10 cellular contexts compared by ENCODE assay signal in the genomic region with DNA sequence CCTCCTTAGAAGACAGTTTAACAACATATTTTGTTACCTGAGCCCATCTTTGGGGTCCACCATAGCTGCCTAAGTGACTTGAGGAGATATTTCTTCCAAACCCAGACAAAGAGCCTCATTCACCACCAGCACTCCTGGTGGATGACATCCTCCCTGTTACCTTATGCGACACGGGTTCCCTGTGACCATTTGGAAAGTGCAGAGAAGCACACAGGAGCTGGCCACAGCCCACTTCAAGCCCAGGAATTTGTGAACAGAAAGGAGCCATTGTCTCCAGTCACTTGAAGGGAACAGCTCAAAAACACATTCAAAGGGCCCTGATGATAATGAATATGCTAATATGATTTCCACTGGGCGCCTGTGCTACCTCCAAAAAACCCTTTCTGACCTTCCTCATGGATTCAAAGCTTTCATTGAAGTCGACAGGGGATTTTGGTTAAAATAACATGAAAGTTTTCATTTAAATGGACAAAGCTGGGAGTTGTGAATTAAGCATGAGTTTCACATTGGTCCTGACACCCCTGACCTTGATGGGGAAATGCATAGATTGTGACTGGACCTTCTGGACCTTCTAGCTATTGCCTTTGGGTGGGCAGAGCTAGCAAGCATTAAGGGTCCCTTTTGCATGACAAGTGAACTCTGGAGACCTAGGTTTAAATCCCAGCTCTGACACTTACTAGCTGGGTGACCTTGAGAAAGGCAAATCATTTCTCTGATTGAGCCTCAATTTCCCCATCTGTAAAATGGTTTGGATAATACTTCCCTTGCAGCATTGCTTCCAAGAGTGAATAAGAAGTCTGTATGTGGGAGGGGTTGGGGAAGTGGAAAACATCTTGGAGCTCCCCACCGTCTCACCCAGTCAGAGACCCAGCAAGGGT.
A peak's percentile ranks its signal among the peaks of the same experiment; 100 is the strongest.
DNase-seq lines count a peak whose midpoint lies in the region; ATAC-seq and TF ChIP-seq lines count a peak whose summit lies in the region.
"Had no signal": no experiment of that assay in that cellular context is flagged by ENCODE, and none has a peak within 500 bp of the region (broad histone marks: within the 10 kb centered on the region; RNA-seq: fewer than 3 reads in every experiment).

No MANE protein-coding gene starts in this region.

- H3K4me2 ChIP-seq in skeletal muscle satellite cell (ENCODE audit: low read length): no peak overlapping the region

- H3K27me3 ChIP-seq in ascending aorta (no peaks in the 10 kb centered on the region), layer of hippocampus (ENCODE audit: control insufficient read depth, insufficient read depth, low read length) (no peaks in the 10 kb centered on the region), skeletal muscle satellite cell (ENCODE audit: control insufficient read depth, insufficient read depth, low read length) (no peaks in the 10 kb centered on the region)

- H3K9ac ChIP-seq in skeletal muscle satellite cell (ENCODE audit: low read depth, low read length): peak overlapping the region; percentile 82

- in situ Hi-C loops in ACHN (cut with HindIII; ENCODE audit: low pct_ligation_motif_present, low pct_unique_long_range_greater_than_20kb, low sequenced_read_pairs): no loop called here

- H3K27ac ChIP-seq in ascending aorta (peak overlapping the region; percentile 75 to 76), layer of hippocampus (ENCODE audit: low read depth, low read length) (peak overlapping the region; percentile 75)

- H3K4me3 ChIP-seq in ascending aorta (no peak overlapping the region), skeletal muscle satellite cell (ENCODE audit: low read length) (no peak overlapping the region)
- H3K4me3 ChIP-seq: mucosa of descending colon had no signal

- peak; percentile 42 for DNase-seq in EH (ENCODE audit: low read depth)
- DNase-seq in ascending aorta (ENCODE audit: low spot score in 2 of 2): no peak
- DNase-seq in NCI-H2196 (lab: John Stamatoyannopoulos, UW; ENCODE audit: unreplicated experiment): no peak
- no peak for DNase-seq in ACHN
- DNase-seq in NCI-H187 treated with DMSO at 0.1 percent for 48 hours (lab: John Stamatoyannopoulos, UW): no peak
- DNase-seq: mucosa of descending colon, NCI-H748 treated with DMSO at 0.1 percent for 48 hours had no signal

- intact Hi-C loops in ascending aorta (cut with DNase I): loop anchor here (5.0 to 10.0 kb wide), 5 partner anchors 120 to 1157 kb away; partner anchors contain the start of genes FAM110A, SDCBP2 and SRXN1

- H3K36me3 ChIP-seq in ascending aorta: no peaks in the 10 kb centered on the region
- H3K36me3 ChIP-seq in skeletal muscle satellite cell (ENCODE audit: insufficient read depth, low read length): no peaks in the 10 kb centered on the region

- no peaks in the 10 kb centered on the region for H3K9me3 ChIP-seq in ascending aorta
- no peaks in the 10 kb centered on the region for H3K9me3 ChIP-seq in skeletal muscle satellite cell (replicated peaks; ENCODE audit: low read length)
- H3K9me3 ChIP-seq: mucosa of descending colon had no signal

- ATAC-seq in GM19351 (IDR thresholded peaks at IDR 0.05; ENCODE audit: unreplicated experiment): no peak

- TF ChIP-seq CTCF in ascending aorta (IDR thresholded peaks at IDR 0.05): no peak

- H3K4me1 ChIP-seq in ascending aorta: peaks cover 46 to 73% of the 10 kb centered on the region in 2 donors
- peaks cover 78% of the 10 kb centered on the region for H3K4me1 ChIP-seq in skeletal muscle satellite cell (ENCODE audit: control insufficient read depth, insufficient read depth, low read length)
